1 cellular context compared by ENCODE assay signal in genomic region chr7:44044315-44045225, GRCh38.
TF ChIP-seq lines count a peak whose summit lies in the region.

Gene DBNL, plus strand, starts transcription at chr7:44044702. Its CDS starts 36 bp downstream, at chr7:44044738.

TF ChIP-seq in GM12878, 131 proteins besides CTCF, POLR2A, EP300 and RAD21 (continued from another document and continues in another):
- TF ChIP-seq SKIL (IDR thresholded peaks at IDR 0.05; ENCODE audit: low read depth, poor library complexity, severe bottlenecking): no peak
- TF ChIP-seq USF2 (IDR thresholded peaks at IDR 0.05; ENCODE audit: borderline replicate concordance, low read depth, low read length): no peak
- no peak for TF ChIP-seq PAX8 (IDR thresholded peaks at IDR 0.05)
- TF ChIP-seq EZH2 (IDR thresholded peaks at IDR 0.05; ENCODE audit: borderline replicate concordance, control insufficient read depth, low read depth, low read length): no peak
- 0 out of 2 replicates have a peak, but pooled peaks have one; percentile 61 for TF ChIP-seq ZNF207 (IDR thresholded peaks at IDR 0.05; ENCODE audit: borderline replicate concordance)
- no peak for TF ChIP-seq SUZ12 (IDR thresholded peaks at IDR 0.05; ENCODE audit: unreplicated experiment)
- TF ChIP-seq KAT2A (conservative IDR thresholded peaks at IDR 0.05; ENCODE audit: control insufficient read depth, low read depth, low read length): no peak
- peak; percentile 67; the same call in 1 of the 2 replicates for TF ChIP-seq SIN3A (IDR thresholded peaks at IDR 0.05; ENCODE audit: low read depth, low read length)
- TF ChIP-seq CBX3 (IDR thresholded peaks at IDR 0.05; ENCODE audit: borderline replicate concordance, low read depth): no peak
- TF ChIP-seq TBL1XR1 (IDR thresholded peaks at IDR 0.05; ENCODE audit: low read depth, low read length): peak; percentile 67; the same call in 1 of the 2 replicates
- 0 out of 2 replicates have a peak, but pooled peaks have one; percentile 47 for TF ChIP-seq LARP7 (IDR thresholded peaks at IDR 0.05)
- no peak for TF ChIP-seq JUNB (IDR thresholded peaks at IDR 0.05)
- TF ChIP-seq FOXM1 (IDR thresholded peaks at IDR 0.05; ENCODE audit: low read depth, low read length): no peak
- TF ChIP-seq PRDM15 (CRISPR knock-in tag; IDR thresholded peaks at IDR 0.05): no peak
- no peak for TF ChIP-seq STAT1 (conservative IDR thresholded peaks at IDR 0.05)
- peak; percentile 61; the same call in 1 of the 2 replicates for TF ChIP-seq ZNF687 (IDR thresholded peaks at IDR 0.05)
- peak; percentile 13; the same call in 1 of the 2 replicates for TF ChIP-seq BACH1 (IDR thresholded peaks at IDR 0.05; ENCODE audit: borderline replicate concordance)
- no peak for TF ChIP-seq NRF1 (conservative IDR thresholded peaks at IDR 0.05; ENCODE audit: low read depth, low read length)
- TF ChIP-seq MXI1 (IDR thresholded peaks at IDR 0.05; ENCODE audit: low read depth, low read length): peak; percentile 81
- TF ChIP-seq SMC3 (IDR thresholded peaks at IDR 0.05; ENCODE audit: borderline replicate concordance, low read length): no peak
- TF ChIP-seq GATAD2B (conservative IDR thresholded peaks at IDR 0.05; ENCODE audit: low read depth): no peak; the same call in 1 of the 2 replicates
- TF ChIP-seq ELK1 (IDR thresholded peaks at IDR 0.05; ENCODE audit: low read depth, low read length): peak; percentile 94
- no peak for TF ChIP-seq ZNF384 (IDR thresholded peaks at IDR 0.05; ENCODE audit: borderline replicate concordance, low read depth, low read length)
- TF ChIP-seq ZZZ3 (IDR thresholded peaks at IDR 0.05; ENCODE audit: control insufficient read depth, insufficient read length, low read depth): no peak
- no peak for TF ChIP-seq SUPT20H (IDR thresholded peaks at IDR 0.05; ENCODE audit: borderline replicate concordance, control insufficient read depth, low read depth, low read length)
- TF ChIP-seq POLR2AphosphoS2 (IDR thresholded peaks at IDR 0.05; ENCODE audit: low read depth, low read length): peak; percentile 92
- no peak for TF ChIP-seq ATF7 (IDR thresholded peaks at IDR 0.05; ENCODE audit: low read depth)
- peak; percentile 15 to 61; a peak in 2 of 3 replicates for TF ChIP-seq EGR1 (IDR thresholded peaks at IDR 0.05; ENCODE audit: borderline replicate concordance in 1 of 2, low read depth in 2 of 2, low read length in 2 of 2)
- peak; percentile 8 for TF ChIP-seq MEF2B (IDR thresholded peaks at IDR 0.05; ENCODE audit: partially characterized antibody, poor library complexity, severe bottlenecking)
- TF ChIP-seq POU2F2 (IDR thresholded peaks at IDR 0.05; ENCODE audit: borderline replicate concordance, low read depth, low read length): peak; percentile 32; the same call in 1 of the 3 replicates
- peak; percentile 56; the same call in 1 of the 2 replicates for TF ChIP-seq RELB (IDR thresholded peaks at IDR 0.05; ENCODE audit: low read depth)
- TF ChIP-seq WRNIP1 (IDR thresholded peaks at IDR 0.05; ENCODE audit: borderline replicate concordance, low read depth, low read length): no peak
- TF ChIP-seq MTA3 (IDR thresholded peaks at IDR 0.05; ENCODE audit: borderline replicate concordance, low read length): no peak
- peak; percentile 93 for TF ChIP-seq PML (IDR thresholded peaks at IDR 0.05; ENCODE audit: low read length)
- no peak for TF ChIP-seq ESRRA (IDR thresholded peaks at IDR 0.05; ENCODE audit: low read length)
- no peak for TF ChIP-seq NBN (IDR thresholded peaks at IDR 0.05)
- peak; percentile 95 for TF ChIP-seq ZBTB40 (IDR thresholded peaks at IDR 0.05; ENCODE audit: borderline replicate concordance)
- TF ChIP-seq SP1 (IDR thresholded peaks at IDR 0.05; ENCODE audit: low read depth, low read length): no peak
- TF ChIP-seq ZBTB4 (CRISPR knock-in tag; IDR thresholded peaks at IDR 0.05): no peak
